Comparison of ENCODE assay signal across 15 cellular contexts in genomic region chr12:27922591-27923139, GRCh38. TPM values are rescaled to one million over a fixed set of nuclear protein-coding genes. Genes with fewer than 3 reads are reported as not detected.
A peak's percentile ranks its signal among the peaks of the same experiment; 100 is the strongest.
DNase-seq lines count a peak whose midpoint lies in the region; ATAC-seq and TF ChIP-seq lines count a peak whose summit lies in the region.
"Had no signal": no experiment of that assay in that cellular context is flagged by ENCODE, and none has a peak within 500 bp of the region (broad histone marks: within the 10 kb centered on the region; RNA-seq: fewer than 3 reads in every experiment).

No MANE protein-coding gene starts in this region.

- ATAC-seq in left lung (peak; percentile 63), GM21526 (IDR thresholded peaks at IDR 0.05; ENCODE audit: low FRiP score, unreplicated experiment) (no peak)
- ATAC-seq: activated T-helper 17 cell treated with anti-CD3 and anti-CD28 coated beads, Interleukin-2, amount 50 U/mL, for 72 hours had no signal

- H3K4me3 ChIP-seq in LNCaP clone FGC (ENCODE audit: low read depth, low read length) (no peak overlapping the region), cardiac fibroblast (replicated peaks in 1 of 2; ENCODE audit: low read depth in 2 of 2, low read length in 2 of 2) (no peak overlapping the region), left lung (no peak overlapping the region)
- H3K4me3 ChIP-seq: BLaER1 treated with 17β-estradiol and CSF1 and Interleukin-3, amounts not matched to agents 10 nM and 100 nM; upper lobe of left lung had no signal

- no peaks in the 10 kb centered on the region for H3K4me1 ChIP-seq in left lung
- H3K4me1 ChIP-seq: upper lobe of left lung had no signal

- H3K36me3 Mint-ChIP-seq in T-helper 2 cell treated with Interferon-gamma antibody and Interleukin-4, amounts not matched to agents 5 μg/mL and 100 μg/mL, for 36 hours (ENCODE audit: low read depth): no peaks in the 10 kb centered on the region

- TF ChIP-seq CTCF in LNCaP clone FGC (IDR thresholded peaks at IDR 0.05; ENCODE audit: control insufficient read depth, extremely low read depth, insufficient read depth) (no peak), cardiac fibroblast (IDR thresholded peaks at IDR 0.05; ENCODE audit: low read depth, low read length) (no peak), left lung (IDR thresholded peaks at IDR 0.05) (no peak)

- peaks cover 4% of the 10 kb centered on the region for H3K27me3 Mint-ChIP-seq in T-helper 2 cell treated with Interferon-gamma antibody and Interleukin-4, amounts not matched to agents 5 μg/mL and 100 μg/mL, for 36 hours (ENCODE audit: low read depth)

- intact Hi-C loops in left lung (cut with DNase I): no loop called here

- H3K9me3 ChIP-seq in left lung: no peaks in the 10 kb centered on the region
- H3K9me3 ChIP-seq: BLaER1 treated with 17β-estradiol and CSF1 and Interleukin-3, amounts not matched to agents 10 nM and 100 nM; neutrophil; upper lobe of left lung had no signal

- no peaks in the 10 kb centered on the region for H3K4me1 Mint-ChIP-seq in T-helper 2 cell treated with Interferon-gamma antibody and Interleukin-4, amounts not matched to agents 5 μg/mL and 100 μg/mL, for 36 hours (ENCODE audit: low read depth)
- H3K4me1 Mint-ChIP-seq: activated T-helper 17 cell treated with anti-CD3 and anti-CD28 coated beads, Interleukin-2, amount 50 U/mL, for 72 hours had no signal

- no peak overlapping the region for H3K27ac Mint-ChIP-seq in T-helper 2 cell treated with Interferon-gamma antibody and Interleukin-4, amounts not matched to agents 5 μg/mL and 100 μg/mL, for 36 hours
- H3K27ac Mint-ChIP-seq: activated T-helper 17 cell treated with anti-CD3 and anti-CD28 coated beads, Interleukin-2, amount 50 U/mL, for 72 hours had no signal

- no peaks in the 10 kb centered on the region for H3K27me3 ChIP-seq in left lung
- H3K27me3 ChIP-seq: BLaER1 treated with 17β-estradiol and CSF1 and Interleukin-3, amounts not matched to agents 10 nM and 100 nM; upper lobe of left lung had no signal

- DNase-seq in AG08395 (ENCODE audit: low spot score): peak; percentile 84
- DNase-seq in LNCaP clone FGC (ENCODE audit: low read depth): peak; percentile 21
- DNase-seq in cardiac fibroblast (ENCODE audit: low read depth in 2 of 2): peak; percentile 49 to 85
- DNase-seq in left lung: no peak
- no peak for DNase-seq in activated T-cell treated with anti-CD3 and anti-CD28 coated beads, Interleukin-2, amount 50 U/mL, for 1 hour
- no peak for DNase-seq in mucosa of gallbladder (ENCODE audit: low spot score)
- no peak for DNase-seq in T-helper 2 cell treated with Interferon-gamma antibody and Interleukin-4, amounts not matched to agents 5 μg/mL and 100 μg/mL, for 36 hours (ENCODE audit: low spot score)
- DNase-seq: activated CD4-positive, CD25-positive, alpha-beta regulatory T cell treated with anti-CD3 and anti-CD28 coated beads, Interleukin-2, amount 50 U/mL, for 72 hours; NCI-H187 treated with DMSO at 0.1 percent for 48 hours; SIG-M5; upper lobe of left lung had no signal

- no peak overlapping the region for H3K27ac ChIP-seq in left lung
- H3K27ac ChIP-seq: BLaER1 treated with 17β-estradiol and CSF1 and Interleukin-3, amounts not matched to agents 10 nM and 100 nM; neutrophil; upper lobe of left lung had no signal

- no peaks in the 10 kb centered on the region for H3K9me3 Mint-ChIP-seq in T-helper 2 cell treated with Interferon-gamma antibody and Interleukin-4, amounts not matched to agents 5 μg/mL and 100 μg/mL, for 36 hours
- H3K9me3 Mint-ChIP-seq: activated T-helper 17 cell treated with anti-CD3 and anti-CD28 coated beads, Interleukin-2, amount 50 U/mL, for 72 hours had no signal

- H3K4me3 Mint-ChIP-seq in T-helper 2 cell treated with Interferon-gamma antibody and Interleukin-4, amounts not matched to agents 5 μg/mL and 100 μg/mL, for 36 hours: no peak overlapping the region
- H3K4me3 Mint-ChIP-seq: activated T-helper 17 cell treated with anti-CD3 and anti-CD28 coated beads, Interleukin-2, amount 50 U/mL, for 72 hours had no signal

- H3K36me3 ChIP-seq in left lung: no peaks in the 10 kb centered on the region
- H3K36me3 ChIP-seq: BLaER1 treated with 17β-estradiol and CSF1 and Interleukin-3, amounts not matched to agents 10 nM and 100 nM; neutrophil; upper lobe of left lung had no signal

RNA-seq across cellular contexts. Expression of gene PTHLH, which starts 49.9 kb away (rescaled TPM):
- total RNA-seq in left lung (under 1 TPM; 0.76 to 0.94 TPM), mucosa of gallbladder (103 TPM)
- total RNA-seq: activated T-helper 17 cell treated with anti-CD3 and anti-CD28 coated beads, Interleukin-2, amount 50 U/mL, for 72 hours had no signal

Comparison
In these comparisons a context has a peak if more than half of its experiments do, and no peak if none do; other contexts are left out.
1. DNase-seq: peak in AG08395 (single experiment), LNCaP clone FGC (single experiment) and cardiac fibroblast (2 of 2); none in left lung (0 of 2), activated T-cell treated with anti-CD3 and anti-CD28 coated beads, Interleukin-2, amount 50 U/mL, for 1 hour (single experiment), mucosa of gallbladder (single experiment) and T-helper 2 cell treated with Interferon-gamma antibody and Interleukin-4, amounts not matched to agents 5 μg/mL and 100 μg/mL, for 36 hours (single experiment).
2. RNA of gene PTHLH, which starts 49.9 kb away (total RNA-seq): 103 TPM in mucosa of gallbladder (single experiment); 0.76 to 0.94 TPM in left lung; every median in the first group is over 10 times any median in the second.